ENCODE assay signal across 12 cellular contexts in the genomic region with DNA sequence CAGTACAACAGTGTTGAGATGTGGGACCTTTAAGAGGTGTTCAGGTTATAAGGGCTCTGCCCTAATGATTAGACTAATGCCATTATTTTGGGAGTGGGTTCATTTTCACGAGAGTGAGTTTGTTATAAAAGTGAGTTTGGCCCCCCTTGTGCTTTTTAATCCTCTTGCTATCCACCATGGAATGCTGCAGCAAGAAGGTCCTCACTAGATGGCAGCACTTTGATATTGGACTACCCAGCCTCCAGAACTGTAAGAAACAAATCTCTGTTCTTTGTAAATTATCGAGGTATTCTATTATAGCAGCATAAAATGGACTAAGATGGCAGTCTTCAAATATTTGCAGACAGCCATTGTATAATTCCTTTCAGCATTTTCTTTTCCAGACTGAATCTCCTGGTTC.
A peak's percentile ranks its signal among the peaks of the same experiment; 100 is the strongest.
DNase-seq lines count a peak whose midpoint lies in the region; ATAC-seq and TF ChIP-seq lines count a peak whose summit lies in the region.
"Had no signal": no experiment of that assay in that cellular context is flagged by ENCODE, and none has a peak within 500 bp of the region (broad histone marks: within the 10 kb centered on the region; RNA-seq: fewer than 3 reads in every experiment).

No MANE protein-coding gene starts in this region.

- H3K4me1 Mint-ChIP-seq in endodermal cell (no peaks in the 10 kb centered on the region), type B pancreatic cell (ENCODE audit: unreplicated experiment) (no peaks in the 10 kb centered on the region)
- H3K4me1 Mint-ChIP-seq: B cell had no signal

- H3K27me3 Mint-ChIP-seq in endodermal cell (ENCODE audit: insufficient read depth) (no peaks in the 10 kb centered on the region), type B pancreatic cell (no peaks in the 10 kb centered on the region)
- H3K27me3 Mint-ChIP-seq: B cell had no signal

- H3K36me3 Mint-ChIP-seq in endodermal cell (ENCODE audit: low read depth) (no peaks in the 10 kb centered on the region), type B pancreatic cell (no peaks in the 10 kb centered on the region)
- H3K36me3 Mint-ChIP-seq: activated naive CD4-positive, alpha-beta T cell treated with anti-CD3 and anti-CD28 coated beads, Interleukin-2, amount 50 U/mL, for 72 hours had no signal

- TF ChIP-seq POLR2A in prostate gland (IDR thresholded peaks at IDR 0.05), result no peak

- intact Hi-C loops in prostate gland (cut with DNase I), result no loop called here

- H3K4me3 ChIP-seq in endodermal cell (ENCODE audit: low read length) (no peak overlapping the region), prostate gland (no peak overlapping the region)
- H3K4me3 ChIP-seq: esophagus muscularis mucosa, transverse colon had no signal

- peaks cover 11% of the 10 kb centered on the region for H3K9me3 Mint-ChIP-seq in endodermal cell
- no peaks in the 10 kb centered on the region for H3K9me3 Mint-ChIP-seq in type B pancreatic cell
- H3K9me3 Mint-ChIP-seq: activated naive CD4-positive, alpha-beta T cell treated with anti-CD3 and anti-CD28 coated beads, Interleukin-2, amount 50 U/mL, for 72 hours had no signal

- TF ChIP-seq CTCF in endodermal cell (conservative IDR thresholded peaks at IDR 0.05), result peak; percentile 69
- TF ChIP-seq CTCF in type B pancreatic cell (conservative IDR thresholded peaks at IDR 0.05), result peak; percentile 48
- TF ChIP-seq CTCF in prostate gland (IDR thresholded peaks at IDR 0.05), result no peak

- DNase-seq in SIG-M5 treated with dmso at 0.1 percent for 504 hours (lab: John Stamatoyannopoulos, UW; ENCODE audit: unreplicated experiment) (peak; percentile 7), SIG-M5 (lab: John Stamatoyannopoulos, UW) (no peak), NCI-H460 (ENCODE audit: extremely low read depth, low read depth) (peak; percentile 16), endodermal cell (no peak), type B pancreatic cell (ENCODE audit: extremely low spot score, unreplicated experiment) (no peak), prostate gland (ENCODE audit: low spot score) (no peak)
- DNase-seq: transverse colon had no signal

- ATAC-seq in GM19397 (IDR thresholded peaks at IDR 0.05; ENCODE audit: unreplicated experiment) (no peak), HG03521 (IDR thresholded peaks at IDR 0.05; ENCODE audit: unreplicated experiment) (no peak)
- ATAC-seq: activated naive CD4-positive, alpha-beta T cell treated with anti-CD3 and anti-CD28 coated beads, Interleukin-2, amount 50 U/mL, for 72 hours had no signal

- no peak overlapping the region for H3K4me3 Mint-ChIP-seq in endodermal cell
- no peak overlapping the region for H3K4me3 Mint-ChIP-seq in type B pancreatic cell
- H3K4me3 Mint-ChIP-seq: B cell had no signal

- no peak overlapping the region for H3K9ac ChIP-seq in endodermal cell (ENCODE audit: extremely low read depth, low read length, poor library complexity, severe bottlenecking)

- H3K9me3 ChIP-seq in endodermal cell (ENCODE audit: control insufficient read depth, low read length) (no peaks in the 10 kb centered on the region), prostate gland (no peaks in the 10 kb centered on the region)
- H3K9me3 ChIP-seq: esophagus muscularis mucosa had no signal

- 81 to 86% methylated on average over 1 to 2 of the region's 2 CpGs for WGBS in endodermal cell (ENCODE audit: insufficient coverage in 1 of 2, insufficient read length in 1 of 2), 2 experiments
- 60% methylated on average over 2 of the region's 2 CpGs for WGBS in prostate gland

- H3K27ac Mint-ChIP-seq in endodermal cell (no peak overlapping the region), type B pancreatic cell (no peak overlapping the region)
- H3K27ac Mint-ChIP-seq: activated naive CD4-positive, alpha-beta T cell treated with anti-CD3 and anti-CD28 coated beads, Interleukin-2, amount 50 U/mL, for 72 hours; B cell had no signal

- H3K27ac ChIP-seq in endodermal cell (ENCODE audit: low read depth, low read length) (no peak overlapping the region), prostate gland (no peak overlapping the region)
- H3K27ac ChIP-seq: esophagus muscularis mucosa, transverse colon had no signal

- no peaks in the 10 kb centered on the region for H3K27me3 ChIP-seq in endodermal cell (ENCODE audit: control insufficient read depth, insufficient read depth, low read length, poor library complexity, severe bottlenecking)
- H3K27me3 ChIP-seq in prostate gland (replicated peaks; ENCODE audit: insufficient read depth), result no peaks in the 10 kb centered on the region
- H3K27me3 ChIP-seq: esophagus muscularis mucosa, transverse colon had no signal

- H3K4me1 ChIP-seq in endodermal cell (ENCODE audit: control insufficient read depth, insufficient read depth, low read length), result no peaks in the 10 kb centered on the region
- no peaks in the 10 kb centered on the region for H3K4me1 ChIP-seq in prostate gland (replicated peaks)
- H3K4me1 ChIP-seq: esophagus muscularis mucosa, transverse colon had no signal

- no peaks in the 10 kb centered on the region for H3K36me3 ChIP-seq in endodermal cell (ENCODE audit: control insufficient read depth, insufficient read depth, low read length)
- H3K36me3 ChIP-seq in prostate gland, result no peaks in the 10 kb centered on the region
- H3K36me3 ChIP-seq: esophagus muscularis mucosa, transverse colon had no signal

Comparison
In these comparisons a context has a peak if more than half of its experiments do, and no peak if none do; other contexts are left out.
1. DNase-seq: peak in SIG-M5 treated with dmso at 0.1 percent for 504 hours (single experiment) and NCI-H460 (single experiment); none in SIG-M5 (single experiment), endodermal cell (single experiment), type B pancreatic cell (single experiment) and prostate gland (single experiment).
2. CTCF ChIP-seq: peak in endodermal cell (single experiment) and type B pancreatic cell (single experiment); none in prostate gland (0 of 4).